9 cellular contexts compared by ENCODE assay signal in genomic region chr5:145975361-145976066, GRCh38. TPM values are rescaled to one million over a fixed set of nuclear protein-coding genes. Genes with fewer than 3 reads are reported as not detected.
A peak's percentile ranks its signal among the peaks of the same experiment; 100 is the strongest.
DNase-seq lines count a peak whose midpoint lies in the region; ATAC-seq and FAIRE-seq lines count a peak whose summit lies in the region.
"Had no signal": no experiment of that assay in that cellular context is flagged by ENCODE, and none has a peak within 500 bp of the region (broad histone marks: within the 10 kb centered on the region; RNA-seq: fewer than 3 reads in every experiment).

No MANE protein-coding gene starts in this region.

- no peak for FAIRE-seq in frontal cortex (lab: Jason Lieb, UNC)

- DNase-seq in astrocyte of the hippocampus (ENCODE audit: low read depth, low spot score) (peak; percentile 92), non-pigmented ciliary epithelial cell (ENCODE audit: low read depth) (peak; percentile 88), DMS114 treated with DMSO at 0.1 percent for 48 hours (lab: John Stamatoyannopoulos, UW; ENCODE audit: unreplicated experiment) (no peak), frontal cortex (ENCODE audit: low spot score in 2 of 2) (no peak)
- DNase-seq: effector CD8-positive, alpha-beta T cell had no signal

- ATAC-seq in GM18861 (IDR thresholded peaks at IDR 0.05; ENCODE audit: unreplicated experiment) (peak; percentile 46), HG03342 (IDR thresholded peaks at IDR 0.05; ENCODE audit: unreplicated experiment) (peak; percentile 36), HG03095 (IDR thresholded peaks at IDR 0.05; ENCODE audit: unreplicated experiment) (no peak), GM18520 (IDR thresholded peaks at IDR 0.05; ENCODE audit: unreplicated experiment) (no peak)

RNA-seq across cellular contexts. Expression of gene SH3RF2, which starts 39.1 kb away (rescaled TPM):
- under 0.01 TPM for total RNA-seq in frontal cortex

Comparison
In these comparisons a context has a peak if more than half of its experiments do, and no peak if none do; other contexts are left out.
1. ATAC-seq: peak in GM18861 (single experiment) and HG03342 (single experiment); none in HG03095 (single experiment) and GM18520 (single experiment).
2. DNase-seq: peak in astrocyte of the hippocampus (single experiment) and non-pigmented ciliary epithelial cell (single experiment); none in DMS114 treated with DMSO at 0.1 percent for 48 hours (single experiment) and frontal cortex (0 of 2).